In genomic region chr20:13098720-13099355, GRCh38 we compare ENCODE assay signal across 2 cellular contexts.
TF ChIP-seq lines count a peak whose summit lies in the region.

No MANE protein-coding gene starts in this region.

TF ChIP-seq in A549, 52 proteins besides CTCF, POLR2A, EP300 and RAD21 (continued from another document):
- TF ChIP-seq, protein P1, sequence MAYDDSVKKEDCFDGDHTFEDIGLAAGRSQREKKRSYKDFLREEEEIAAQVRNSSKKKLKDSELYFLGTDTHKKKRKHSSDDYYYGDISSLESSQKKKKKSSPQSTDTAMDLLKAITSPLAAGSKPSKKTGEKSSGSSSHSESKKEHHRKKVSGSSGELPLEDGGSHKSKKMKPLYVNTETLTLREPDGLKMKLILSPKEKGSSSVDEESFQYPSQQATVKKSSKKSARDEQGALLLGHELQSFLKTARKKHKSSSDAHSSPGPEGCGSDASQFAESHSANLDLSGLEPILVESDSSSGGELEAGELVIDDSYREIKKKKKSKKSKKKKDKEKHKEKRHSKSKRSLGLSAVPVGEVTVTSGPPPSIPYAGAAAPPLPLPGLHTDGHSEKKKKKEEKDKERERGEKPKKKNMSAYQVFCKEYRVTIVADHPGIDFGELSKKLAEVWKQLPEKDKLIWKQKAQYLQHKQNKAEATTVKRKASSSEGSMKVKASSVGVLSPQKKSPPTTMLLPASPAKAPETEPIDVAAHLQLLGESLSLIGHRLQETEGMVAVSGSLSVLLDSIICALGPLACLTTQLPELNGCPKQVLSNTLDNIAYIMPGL (CRISPR knock-in tag; IDR thresholded peaks at IDR 0.05; ENCODE audit: borderline replicate concordance): no peak
- TF ChIP-seq HOXA7 (CRISPR knock-in tag; IDR thresholded peaks at IDR 0.05) (no peak), NR3C1 (IDR thresholded peaks at IDR 0.05) (no peak), ZC3H11A (IDR thresholded peaks at IDR 0.05) (no peak), EHF (CRISPR knock-in tag; IDR thresholded peaks at IDR 0.05) (no peak)
- TF ChIP-seq, protein P2, sequence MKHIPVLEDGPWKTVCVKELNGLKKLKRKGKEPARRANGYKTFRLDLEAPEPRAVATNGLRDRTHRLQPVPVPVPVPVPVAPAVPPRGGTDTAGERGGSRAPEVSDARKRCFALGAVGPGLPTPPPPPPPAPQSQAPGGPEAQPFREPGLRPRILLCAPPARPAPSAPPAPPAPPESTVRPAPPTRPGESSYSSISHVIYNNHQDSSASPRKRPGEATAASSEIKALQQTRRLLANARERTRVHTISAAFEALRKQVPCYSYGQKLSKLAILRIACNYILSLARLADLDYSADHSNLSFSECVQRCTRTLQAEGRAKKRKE (CRISPR knock-in tag; IDR thresholded peaks at IDR 0.05; ENCODE audit: low read depth): no peak

TF ChIP-seq in GM23338, 12 proteins besides CTCF, POLR2A, EP300 and RAD21 (continued from another document):
- TF ChIP-seq REST (IDR thresholded peaks at IDR 0.05; ENCODE audit: unreplicated experiment) (no peak), EZH2 (IDR thresholded peaks at IDR 0.05; ENCODE audit: low read depth, unreplicated experiment) (no peak), ZNF114 (CRISPR knock-in tag; IDR thresholded peaks at IDR 0.05) (no peak), NANOG (IDR thresholded peaks at IDR 0.05; ENCODE audit: borderline replicate concordance) (no peak), POLR2AphosphoS5 (IDR thresholded peaks at IDR 0.05; ENCODE audit: low read depth) (no peak), EZH2phosphoT487 (IDR thresholded peaks at IDR 0.05; ENCODE audit: unreplicated experiment) (no peak), CREB1 (CRISPR knock-in tag; IDR thresholded peaks at IDR 0.05; ENCODE audit: low read depth) (no peak), ZNF331 (CRISPR knock-in tag; IDR thresholded peaks at IDR 0.05; ENCODE audit: low read depth) (no peak)
- TF ChIP-seq, protein P3, sequence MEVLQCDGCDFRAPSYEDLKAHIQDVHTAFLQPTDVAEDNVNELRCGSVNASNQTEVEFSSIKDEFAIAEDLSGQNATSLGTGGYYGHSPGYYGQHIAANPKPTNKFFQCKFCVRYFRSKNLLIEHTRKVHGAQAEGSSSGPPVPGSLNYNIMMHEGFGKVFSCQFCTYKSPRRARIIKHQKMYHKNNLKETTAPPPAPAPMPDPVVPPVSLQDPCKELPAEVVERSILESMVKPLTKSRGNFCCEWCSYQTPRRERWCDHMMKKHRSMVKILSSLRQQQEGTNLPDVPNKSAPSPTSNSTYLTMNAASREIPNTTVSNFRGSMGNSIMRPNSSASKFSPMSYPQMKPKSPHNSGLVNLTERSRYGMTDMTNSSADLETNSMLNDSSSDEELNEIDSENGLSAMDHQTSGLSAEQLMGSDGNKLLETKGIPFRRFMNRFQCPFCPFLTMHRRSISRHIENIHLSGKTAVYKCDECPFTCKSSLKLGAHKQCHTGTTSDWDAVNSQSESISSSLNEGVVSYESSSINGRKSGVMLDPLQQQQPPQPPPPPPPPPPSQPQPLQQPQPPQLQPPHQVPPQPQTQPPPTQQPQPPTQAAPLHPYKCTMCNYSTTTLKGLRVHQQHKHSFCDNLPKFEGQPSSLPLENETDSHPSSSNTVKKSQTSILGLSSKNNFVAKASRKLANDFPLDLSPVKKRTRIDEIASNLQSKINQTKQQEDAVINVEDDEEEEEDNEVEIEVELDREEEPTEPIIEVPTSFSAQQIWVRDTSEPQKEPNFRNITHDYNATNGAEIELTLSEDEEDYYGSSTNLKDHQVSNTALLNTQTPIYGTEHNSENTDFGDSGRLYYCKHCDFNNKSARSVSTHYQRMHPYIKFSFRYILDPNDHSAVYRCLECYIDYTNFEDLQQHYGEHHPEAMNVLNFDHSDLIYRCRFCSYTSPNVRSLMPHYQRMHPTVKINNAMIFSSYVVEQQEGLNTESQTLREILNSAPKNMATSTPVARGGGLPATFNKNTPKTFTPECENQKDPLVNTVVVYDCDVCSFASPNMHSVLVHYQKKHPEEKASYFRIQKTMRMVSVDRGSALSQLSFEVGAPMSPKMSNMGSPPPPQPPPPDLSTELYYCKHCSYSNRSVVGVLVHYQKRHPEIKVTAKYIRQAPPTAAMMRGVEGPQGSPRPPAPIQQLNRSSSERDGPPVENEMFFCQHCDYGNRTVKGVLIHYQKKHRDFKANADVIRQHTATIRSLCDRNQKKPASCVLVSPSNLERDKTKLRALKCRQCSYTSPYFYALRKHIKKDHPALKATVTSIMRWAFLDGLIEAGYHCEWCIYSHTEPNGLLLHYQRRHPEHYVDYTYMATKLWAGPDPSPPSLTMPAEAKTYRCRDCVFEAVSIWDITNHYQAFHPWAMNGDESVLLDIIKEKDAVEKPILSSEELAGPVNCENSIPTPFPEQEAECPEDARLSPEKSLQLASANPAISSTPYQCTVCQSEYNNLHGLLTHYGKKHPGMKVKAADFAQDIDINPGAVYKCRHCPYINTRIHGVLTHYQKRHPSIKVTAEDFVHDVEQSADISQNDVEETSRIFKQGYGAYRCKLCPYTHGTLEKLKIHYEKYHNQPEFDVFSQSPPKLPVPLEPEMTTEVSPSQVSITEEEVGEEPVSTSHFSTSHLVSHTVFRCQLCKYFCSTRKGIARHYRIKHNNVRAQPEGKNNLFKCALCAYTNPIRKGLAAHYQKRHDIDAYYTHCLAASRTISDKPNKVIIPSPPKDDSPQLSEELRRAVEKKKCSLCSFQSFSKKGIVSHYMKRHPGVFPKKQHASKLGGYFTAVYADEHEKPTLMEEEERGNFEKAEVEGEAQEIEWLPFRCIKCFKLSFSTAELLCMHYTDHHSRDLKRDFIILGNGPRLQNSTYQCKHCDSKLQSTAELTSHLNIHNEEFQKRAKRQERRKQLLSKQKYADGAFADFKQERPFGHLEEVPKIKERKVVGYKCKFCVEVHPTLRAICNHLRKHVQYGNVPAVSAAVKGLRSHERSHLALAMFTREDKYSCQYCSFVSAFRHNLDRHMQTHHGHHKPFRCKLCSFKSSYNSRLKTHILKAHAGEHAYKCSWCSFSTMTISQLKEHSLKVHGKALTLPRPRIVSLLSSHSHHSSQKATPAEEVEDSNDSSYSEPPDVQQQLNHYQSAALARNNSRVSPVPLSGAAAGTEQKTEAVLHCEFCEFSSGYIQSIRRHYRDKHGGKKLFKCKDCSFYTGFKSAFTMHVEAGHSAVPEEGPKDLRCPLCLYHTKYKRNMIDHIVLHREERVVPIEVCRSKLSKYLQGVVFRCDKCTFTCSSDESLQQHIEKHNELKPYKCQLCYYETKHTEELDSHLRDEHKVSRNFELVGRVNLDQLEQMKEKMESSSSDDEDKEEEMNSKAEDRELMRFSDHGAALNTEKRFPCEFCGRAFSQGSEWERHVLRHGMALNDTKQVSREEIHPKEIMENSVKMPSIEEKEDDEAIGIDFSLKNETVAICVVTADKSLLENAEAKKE (CRISPR knock-in tag; IDR thresholded peaks at IDR 0.05): no peak
